In genomic region chr5:151257731-151258715, GRCh38 we compare ENCODE assay signal across 9 cellular contexts. TPM values are rescaled to one million over a fixed set of nuclear protein-coding genes. Genes with fewer than 3 reads are reported as not detected.
A peak's percentile ranks its signal among the peaks of the same experiment; 100 is the strongest.
DNase-seq lines count a peak whose midpoint lies in the region; ATAC-seq, FAIRE-seq and TF ChIP-seq lines count a peak whose summit lies in the region.
"Had no signal": no experiment of that assay in that cellular context is flagged by ENCODE, and none has a peak within 500 bp of the region (broad histone marks: within the 10 kb centered on the region; RNA-seq: fewer than 3 reads in every experiment).

No MANE protein-coding gene starts in this region.

- no peak for FAIRE-seq in A549 (lab: Jason Lieb, UNC)

- H3K4me3 ChIP-seq in A549 = no peak overlapping the region
- no peak overlapping the region for H3K4me3 ChIP-seq in esophagus (ENCODE audit: low read depth in 1 of 2, low read length in 2 of 2)

- TF ChIP-seq EP300 in A549 (IDR thresholded peaks at IDR 0.05) = no peak

- ATAC-seq in A549 (no peak), GM19351 (IDR thresholded peaks at IDR 0.05; ENCODE audit: unreplicated experiment) (peak; percentile 38), HG03460 (IDR thresholded peaks at IDR 0.05; ENCODE audit: unreplicated experiment) (peak; percentile 31), HG03439 (IDR thresholded peaks at IDR 0.05; ENCODE audit: unreplicated experiment) (no peak)

- H3K4me1 ChIP-seq in A549 (peaks cover 10% of the 10 kb centered on the region; the same call in 2 of the 3 replicates), esophagus (ENCODE audit: control insufficient read depth in 2 of 2, insufficient read depth in 2 of 2, low read length in 1 of 2) (peaks cover 0 to 27% of the 10 kb centered on the region in 2 donors)

- H3K27me3 ChIP-seq in esophagus (ENCODE audit: control insufficient read depth in 1 of 2, insufficient read depth in 2 of 2, low read length in 2 of 2) = no peaks in the 10 kb centered on the region

- peak in 1 of 2 experiments; percentile 33 for DNase-seq in A549 (ENCODE audit: low read depth in 1 of 2, low spot score in 1 of 2)
- DNase-seq in occipital lobe (lab: John Stamatoyannopoulos, UW) = no peak
- no peak for DNase-seq in KG1 (lab: John Stamatoyannopoulos, UW)
- DNase-seq in activated T-cell treated with anti-CD3 and anti-CD28 coated beads, Interleukin-2, amount 50 U/mL, for 1 hour = no peak
- DNase-seq: NCI-H526 had no signal

- peak overlapping the region; percentile 25; the same call in 1 of the 3 replicates for H3K4me2 ChIP-seq in A549

- no peak for TF ChIP-seq RAD21 in A549 (conservative IDR thresholded peaks at IDR 0.05 in 1 of 2, IDR thresholded peaks at IDR 0.05 in 1 of 2)

- CTCF ChIA-PET in A549 (lab: Yijun Ruan, JAX) = interaction anchor here (1.5 to 2.0 kb wide), 3 partner anchors 19 to 93 kb away, joined by 5 to 6 read pairs (median 5); partner anchors contain the start of gene CCDC69

- 0 out of 6 replicates have a peak overlapping the region, but pooled peaks of 1 of the 2 experiments have one; percentile 17 for H3K27ac ChIP-seq in A549
- peak overlapping the region; percentile 32 to 83 for H3K27ac ChIP-seq in esophagus (ENCODE audit: low read depth in 2 of 2, low read length in 1 of 2)

- POLR2A ChIA-PET in A549 (lab: Yijun Ruan, JAX) = no interaction called here

- 78% methylated on average over 12 of the region's 12 CpGs for WGBS in A549 (ENCODE audit: missing lambda C conversion rate)
- WGBS in esophagus, 2 donors = 73 to 75% methylated on average over 12 of the region's 12 CpGs

- TF ChIP-seq POLR2A in A549 (IDR thresholded peaks at IDR 0.05; ENCODE audit: low read length) = no peak

- H3K36me3 ChIP-seq in esophagus (ENCODE audit: control insufficient read depth in 2 of 2, insufficient read depth in 2 of 2, low read length in 1 of 2) = peaks cover 0 to 7% of the 10 kb centered on the region in 2 donors

- H3K9me3 ChIP-seq in A549 (no peaks in the 10 kb centered on the region), esophagus (ENCODE audit: control insufficient read depth in 2 of 2, insufficient read depth in 1 of 2, low read depth in 1 of 2, low read length in 1 of 2) (no peaks in the 10 kb centered on the region)

- no peak for TF ChIP-seq CTCF in A549 (IDR thresholded peaks at IDR 0.05)

TF ChIP-seq in A549, 52 proteins besides CTCF, POLR2A, EP300 and RAD21:
- TF ChIP-seq FOSL2 (IDR thresholded peaks at IDR 0.05) (no peak), FOSL2 (CRISPR knock-in tag; IDR thresholded peaks at IDR 0.05) (peak; percentile 25; the same call in 1 of the 2 replicates), NR3C1 (IDR thresholded peaks at IDR 0.05) (no peak), HOXA7 (CRISPR knock-in tag; IDR thresholded peaks at IDR 0.05) (no peak), EHF (CRISPR knock-in tag; IDR thresholded peaks at IDR 0.05) (no peak), CEBPB (IDR thresholded peaks at IDR 0.05) (no peak), FOXS1 (CRISPR knock-in tag; IDR thresholded peaks at IDR 0.05) (no peak), JUN (IDR thresholded peaks at IDR 0.05) (no peak)

RNA-seq across cellular contexts. Expression of gene GM2A, which starts 5.0 kb away (rescaled TPM):
- polyA plus RNA-seq in A549 (2011; rRNA removed) (9.6 and 13.8 TPM in 2 replicates), A549 (2017; fragmentation: RNase III; extraction: RNeasy Plus Mini Kit Qiagen cat#74134 plus additional on column Dnase treatment) (16.4 to 17.4 TPM (median 17.2 TPM) in 3 replicates), esophagus (10 to 100 TPM; 43.4 to 80.7 TPM)
- polyA plus RNA-seq in A549 (2012; cell fraction: cytosol; rRNA removed) = 5.9 and 7.8 TPM in 2 replicates
- polyA plus RNA-seq in A549 (2012; cell fraction: nucleus; rRNA removed) = 3.9 and 5.2 TPM in 2 replicates
- 12.8 and 14.3 TPM in 2 replicates for polyA minus RNA-seq in A549 (2011; rRNA and poly(A)+ RNA removed)
- total RNA-seq in occipital lobe = 12.6 TPM

RNA-seq across cellular contexts. Expression of gene CCDC69, which starts 34.1 kb away (rescaled TPM):
- polyA plus RNA-seq in A549 (2011; rRNA removed) = 3.0 and 3.2 TPM in 2 replicates
- 0.91 and 2.1 TPM in 2 replicates for polyA plus RNA-seq in A549 (2012; cell fraction: cytosol; rRNA removed)
- polyA plus RNA-seq in A549 (2012; cell fraction: nucleus; rRNA removed) = 0.42 and 0.49 TPM in 2 replicates
- 2.1 to 3.1 TPM (median 2.9 TPM) in 3 replicates for polyA plus RNA-seq in A549 (2017; fragmentation: RNase III; extraction: RNeasy Plus Mini Kit Qiagen cat#74134 plus additional on column Dnase treatment)
- polyA minus RNA-seq in A549 (2011; rRNA and poly(A)+ RNA removed) = 1.4 and 2.8 TPM in 2 replicates
- 10 to 100 TPM; 24.2 to 32.4 TPM for polyA plus RNA-seq in esophagus
- total RNA-seq in occipital lobe = 0.78 TPM

RNA-seq across cellular contexts. Expression of gene SLC36A3, which starts 45.5 kb away (rescaled TPM):
- not detected in 2 replicates for polyA plus RNA-seq in A549 (2011; rRNA removed)
- not detected in 2 replicates for polyA plus RNA-seq in A549 (2012; cell fraction: cytosol; rRNA removed)
- polyA plus RNA-seq in A549 (2012; cell fraction: nucleus; rRNA removed) = not detected in 2 replicates
- not detected in 3 replicates for polyA plus RNA-seq in A549 (2017; fragmentation: RNase III; extraction: RNeasy Plus Mini Kit Qiagen cat#74134 plus additional on column Dnase treatment)
- not detected in 2 replicates for polyA minus RNA-seq in A549 (2011; rRNA and poly(A)+ RNA removed)
- polyA plus RNA-seq in esophagus = not detected
- not detected for total RNA-seq in occipital lobe

Comparison
In these comparisons a context has a peak if more than half of its experiments do, and no peak if none do; other contexts are left out.
1. ATAC-seq: peak in GM19351 (single experiment) and HG03460 (single experiment); none in A549 (0 of 2) and HG03439 (single experiment).
2. RNA of gene CCDC69, which starts 34.1 kb away (polyA plus RNA-seq): 24.2 to 32.4 TPM in esophagus; 0.42 to 3.2 TPM in A549; every median in the first group is over 4 times any median in the second.